19 cellular contexts compared by ENCODE assay signal in the genomic region with DNA sequence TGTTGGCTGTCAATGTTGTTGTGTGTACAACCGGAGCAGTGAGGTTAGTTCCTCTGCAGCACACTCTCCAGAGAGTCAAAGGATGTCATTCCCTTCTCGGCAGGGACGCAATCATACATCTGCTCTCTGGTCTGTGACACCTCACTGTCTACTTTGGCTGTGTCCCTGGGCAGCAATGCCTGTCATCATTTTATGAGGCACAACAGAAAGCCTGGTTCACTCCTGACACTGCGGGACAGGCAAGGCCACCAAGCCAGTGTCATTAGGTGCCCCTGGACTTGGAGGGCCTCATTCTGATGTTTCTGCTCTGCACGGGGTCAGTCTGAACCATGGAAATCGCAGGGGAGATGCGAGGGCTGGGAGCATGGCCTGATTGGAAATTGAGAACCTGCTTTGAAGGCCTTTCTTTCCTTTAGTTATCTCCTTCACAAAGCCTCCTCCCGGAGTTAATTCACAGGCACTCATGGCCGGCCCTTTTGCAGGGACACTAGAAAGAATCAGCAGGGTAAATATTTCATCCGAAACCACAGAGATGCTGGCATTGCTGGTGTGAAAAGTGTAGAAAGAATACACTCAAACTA.
A peak's percentile ranks its signal among the peaks of the same experiment; 100 is the strongest.
DNase-seq lines count a peak whose midpoint lies in the region; ATAC-seq and TF ChIP-seq lines count a peak whose summit lies in the region.
"Had no signal": no experiment of that assay in that cellular context is flagged by ENCODE, and none has a peak within 500 bp of the region (broad histone marks: within the 10 kb centered on the region; RNA-seq: fewer than 3 reads in every experiment).

No MANE protein-coding gene starts in this region.

- TF ChIP-seq CTCF in right atrium auricular region (IDR thresholded peaks at IDR 0.05) (no peak), A673 (conservative IDR thresholded peaks at IDR 0.05; ENCODE audit: low read depth, low read length) (no peak)

- H3K9me3 ChIP-seq in right atrium auricular region (no peaks in the 10 kb centered on the region), A673 (ENCODE audit: low read depth, low read length, poor library complexity, severe bottlenecking) (no peaks in the 10 kb centered on the region)
- H3K9me3 ChIP-seq: BLaER1 had no signal

- BruUV-seq in A673 (replicated peaks; lab: Mats Ljungman, UMichigan): no TSS peak

- H3K27ac Mint-ChIP-seq in activated CD8-positive, alpha-beta memory T cell treated with anti-CD3 and anti-CD28 coated beads, Interleukin-2, amount 10 ng/mL, durations not matched to agents 7 days and 5 days: no peak overlapping the region
- H3K27ac Mint-ChIP-seq: CD14-positive monocyte; CD4-positive, alpha-beta memory T cell; HFFc6 had no signal

- no peaks in the 10 kb centered on the region for H3K36me3 Mint-ChIP-seq in activated CD8-positive, alpha-beta memory T cell treated with anti-CD3 and anti-CD28 coated beads, Interleukin-2, amount 10 ng/mL, durations not matched to agents 7 days and 5 days
- H3K36me3 Mint-ChIP-seq: CD14-positive monocyte; CD4-positive, alpha-beta memory T cell had no signal

- no peaks in the 10 kb centered on the region for H3K4me1 Mint-ChIP-seq in activated CD8-positive, alpha-beta memory T cell treated with anti-CD3 and anti-CD28 coated beads, Interleukin-2, amount 10 ng/mL, durations not matched to agents 7 days and 5 days
- H3K4me1 Mint-ChIP-seq: CD14-positive monocyte; CD4-positive, alpha-beta memory T cell had no signal

- DNase-seq in activated CD8-positive, alpha-beta memory T cell treated with anti-CD3 and anti-CD28 coated beads for 24 hours: peak; percentile 24
- DNase-seq in activated CD8-positive, alpha-beta memory T cell treated with anti-CD3 and anti-CD28 coated beads, Interleukin-2, amount 10 ng/mL, durations not matched to agents 7 days and 5 days: no peak
- DNase-seq in left ventricle myocardium superior (no peak), right atrium auricular region (ENCODE audit: low spot score) (no peak), mesenteric fat pad (ENCODE audit: low spot score) (peak; percentile 69), ureter (ENCODE audit: low spot score) (peak; percentile 17), A673 (ENCODE audit: low spot score) (no peak)
- no peak for DNase-seq in central memory CD4-positive, alpha-beta T cell
- DNase-seq: CD4-positive, alpha-beta memory T cell; DMS79 treated with DMSO at 0.1 percent for 48 hours; GOT3; H7; HFFc6 had no signal

- intact Hi-C loops in left ventricle myocardium superior (cut with micrococcal nuclease): no loop called here
- intact Hi-C loops in A673 (cut with micrococcal nuclease; ENCODE audit: unreplicated experiment): loop anchor here (10.0 kb wide), 1 partner anchor 782 kb away; no protein-coding TSS in a partner anchor

- no peak overlapping the region for H3K4me3 ChIP-seq in right atrium auricular region
- H3K4me3 ChIP-seq in A673 (ENCODE audit: low read depth, low read length, poor library complexity, severe bottlenecking): no peak overlapping the region
- H3K4me3 ChIP-seq: A549, BLaER1, GM12878 had no signal

- no peaks in the 10 kb centered on the region for H3K9me3 Mint-ChIP-seq in activated CD8-positive, alpha-beta memory T cell treated with anti-CD3 and anti-CD28 coated beads, Interleukin-2, amount 10 ng/mL, durations not matched to agents 7 days and 5 days (ENCODE audit: low read depth)
- H3K9me3 Mint-ChIP-seq: HFFc6 had no signal

- no peak for ATAC-seq in activated CD8-positive, alpha-beta memory T cell treated with anti-CD3 and anti-CD28 coated beads, Interleukin-2, amount 10 ng/mL, durations not matched to agents 7 days and 5 days
- ATAC-seq in left ventricle myocardium superior: peak; percentile 36
- ATAC-seq: A549, GM12878, HCT116 had no signal

- no peaks in the 10 kb centered on the region for H3K27me3 Mint-ChIP-seq in activated CD8-positive, alpha-beta memory T cell treated with anti-CD3 and anti-CD28 coated beads, Interleukin-2, amount 10 ng/mL, durations not matched to agents 7 days and 5 days

- H3K4me3 Mint-ChIP-seq in activated CD8-positive, alpha-beta memory T cell treated with anti-CD3 and anti-CD28 coated beads, Interleukin-2, amount 10 ng/mL, durations not matched to agents 7 days and 5 days: no peak overlapping the region
- H3K4me3 Mint-ChIP-seq: CD14-positive monocyte; CD4-positive, alpha-beta memory T cell; HFFc6 had no signal

- H3K27me3 ChIP-seq in right atrium auricular region (no peaks in the 10 kb centered on the region), A673 (replicated peaks; ENCODE audit: insufficient read depth, low read depth, low read length, poor library complexity) (no peaks in the 10 kb centered on the region)
- H3K27me3 ChIP-seq: BLaER1 had no signal

- H3K4me1 ChIP-seq in right atrium auricular region (no peaks in the 10 kb centered on the region), A673 (ENCODE audit: insufficient read depth, low read length, poor library complexity, severe bottlenecking) (no peaks in the 10 kb centered on the region)
- H3K4me1 ChIP-seq: A549, BLaER1 had no signal

- POLR2A ChIA-PET in A673 (lab: Charles Lee; ENCODE audit: low non-redundant PET): no interaction called here

- H3K27ac ChIP-seq in right atrium auricular region (no peak overlapping the region), A673 (ENCODE audit: low read depth, low read length, poor library complexity, severe bottlenecking) (no peak overlapping the region)
- H3K27ac ChIP-seq: 22Rv1, A549, BLaER1 had no signal

- CTCF ChIA-PET in activated CD8-positive, alpha-beta memory T cell treated with anti-CD3 and anti-CD28 coated beads, Interleukin-2, amount 10 ng/mL, durations not matched to agents 7 days and 5 days (lab: Charles Lee): no interaction called here
- CTCF ChIA-PET in A673 (lab: Charles Lee): no interaction called here

- no peaks in the 10 kb centered on the region for H3K36me3 ChIP-seq in right atrium auricular region
- H3K36me3 ChIP-seq in A673 (ENCODE audit: insufficient read depth, low read length, poor library complexity, severe bottlenecking): no peaks in the 10 kb centered on the region
- H3K36me3 ChIP-seq: BLaER1 had no signal

Comparison
In these comparisons a context has a peak if more than half of its experiments do, and no peak if none do; other contexts are left out.
1. DNase-seq: peak in activated CD8-positive, alpha-beta memory T cell treated with anti-CD3 and anti-CD28 coated beads for 24 hours (single experiment), mesenteric fat pad (single experiment) and ureter (single experiment); none in activated CD8-positive, alpha-beta memory T cell treated with anti-CD3 and anti-CD28 coated beads, Interleukin-2, amount 10 ng/mL, durations not matched to agents 7 days and 5 days (single experiment), left ventricle myocardium superior (single experiment), right atrium auricular region (single experiment), central memory CD4-positive, alpha-beta T cell (single experiment) and A673 (single experiment).